In genomic region chr4:139718833-139719232, GRCh38 we compare ENCODE assay signal across 22 cellular contexts. TPM values are rescaled to one million over a fixed set of nuclear protein-coding genes. Genes with fewer than 3 reads are reported as not detected.
DNase-seq lines count a peak whose midpoint lies in the region; ATAC-seq, FAIRE-seq and TF ChIP-seq lines count a peak whose summit lies in the region.
"Had no signal": no experiment of that assay in that cellular context is flagged by ENCODE, and none has a peak within 500 bp of the region (broad histone marks: within the 10 kb centered on the region; RNA-seq: fewer than 3 reads in every experiment).

No MANE protein-coding gene starts in this region.

- H3K9me3 Mint-ChIP-seq in HFFc6: no peaks in the 10 kb centered on the region
- H3K9me3 Mint-ChIP-seq: CD4-positive, alpha-beta T cell had no signal

- no peak overlapping the region for H2BK15ac ChIP-seq in neuronal stem cell (ENCODE audit: low read length)

- no peak overlapping the region for H3K4me2 ChIP-seq in neuronal stem cell (ENCODE audit: insufficient read depth, low read length, poor library complexity, severe bottlenecking)
- H3K4me2 ChIP-seq: A549 had no signal

- no peak overlapping the region for H2BK120ac ChIP-seq in neuronal stem cell (ENCODE audit: low read depth, low read length)

- H2BK5ac ChIP-seq in neuronal stem cell (ENCODE audit: low read length): no peak overlapping the region

- no peak overlapping the region for H4K91ac ChIP-seq in neuronal stem cell (ENCODE audit: low read depth, low read length, poor library complexity)

- H3K27ac ChIP-seq in neuronal stem cell (replicated peaks; ENCODE audit: low read length) (no peak overlapping the region), pancreas (no peak overlapping the region)
- H3K27ac ChIP-seq: 22Rv1, A549, C4-2B, HL-60 had no signal

- no peak overlapping the region for H3K18ac ChIP-seq in neuronal stem cell (ENCODE audit: low read length)

- H3K4me3 ChIP-seq in neuronal stem cell (ENCODE audit: low read length in 2 of 2) (no peak overlapping the region), pancreas (no peak overlapping the region)
- H3K4me3 ChIP-seq: A549, HAP-1 had no signal

- intact Hi-C loops in Right ventricle myocardium superior (cut with DNase I) (no loop called here), cardiac septum (cut with DNase I) (no loop called here), pancreas (cut with DNase I) (no loop called here)

- no peak overlapping the region for H3K14ac ChIP-seq in neuronal stem cell (ENCODE audit: low read length)

- no peak overlapping the region for H3K27ac Mint-ChIP-seq in HFFc6
- H3K27ac Mint-ChIP-seq: CD4-positive, alpha-beta T cell had no signal

- peak overlapping the region; percentile 62 for H3K23ac ChIP-seq in neuronal stem cell (ENCODE audit: low read depth, low read length, poor library complexity)

- H2BK12ac ChIP-seq in neuronal stem cell (ENCODE audit: low read length): no peak overlapping the region

- WGBS in neuronal stem cell (ENCODE audit: extremely low coverage in 2 of 2, insufficient read length in 2 of 2, insufficient replicate concordance in 1 of 2), 2 donors: no CpG with 5 or more reads among the region's 10 CpGs
- 85 to 91% methylated on average over 10 of the region's 10 CpGs for WGBS in pancreas, 2 donors

- H3K4me1 Mint-ChIP-seq in HFFc6 (ENCODE audit: low read depth): no peaks in the 10 kb centered on the region

- no peak for FAIRE-seq in pancreas (lab: Jason Lieb, UNC)
- FAIRE-seq: A549, D721Med, G401.6, GM12891, GM19239 had no signal

- no peak overlapping the region for H3K4ac ChIP-seq in neuronal stem cell (ENCODE audit: low read length)

- H2AFZ ChIP-seq in neuronal stem cell (ENCODE audit: low read length): no peak overlapping the region

- no peak overlapping the region for H3K4me3 Mint-ChIP-seq in HFFc6
- H3K4me3 Mint-ChIP-seq: CD4-positive, alpha-beta T cell had no signal

- H3K9ac ChIP-seq in neuronal stem cell (ENCODE audit: low read depth, low read length, poor library complexity): no peak overlapping the region

- H3K4me1 ChIP-seq in neuronal stem cell (ENCODE audit: control insufficient read depth in 2 of 2, insufficient read depth in 1 of 2, low read depth in 1 of 2, low read length in 2 of 2) (no peaks in the 10 kb centered on the region), pancreas (no peaks in the 10 kb centered on the region)
- H3K4me1 ChIP-seq: A549, HAP-1 had no signal

- no peaks in the 10 kb centered on the region for H3K79me1 ChIP-seq in neuronal stem cell (ENCODE audit: low read depth, low read length)

- H3K36me3 ChIP-seq in neuronal stem cell (replicated peaks in 1 of 2; ENCODE audit: control insufficient read depth in 2 of 2, insufficient read depth in 2 of 2, low read length in 2 of 2): peaks cover 10 to 30% of the 10 kb centered on the region in 2 donors
- H3K36me3 ChIP-seq in pancreas: peaks cover 0 to 11% (median 0%) of the 10 kb centered on the region in 3 donors
- H3K36me3 ChIP-seq: HAP-1 had no signal

- TF ChIP-seq CTCF in pancreas (IDR thresholded peaks at IDR 0.05) (no peak), HFFc6 (IDR thresholded peaks at IDR 0.05) (no peak)

- no peak overlapping the region for H2AK5ac ChIP-seq in neuronal stem cell (ENCODE audit: low read depth, low read length)

- no peaks in the 10 kb centered on the region for H3K9me3 ChIP-seq in neuronal stem cell (replicated peaks in 1 of 2; ENCODE audit: control insufficient read depth in 2 of 2, insufficient read depth in 1 of 2, low read depth in 1 of 2, low read length in 2 of 2)
- no peaks in the 10 kb centered on the region for H3K9me3 ChIP-seq in pancreas
- H3K9me3 ChIP-seq: A549, Caco-2, HAP-1 had no signal

- H3K27me3 Mint-ChIP-seq in HFFc6 (ENCODE audit: insufficient read depth): peaks cover 3% of the 10 kb centered on the region; the same call in 1 of the 2 replicates
- H3K27me3 Mint-ChIP-seq: CD4-positive, alpha-beta T cell had no signal

- H3K27me3 ChIP-seq in neuronal stem cell (ENCODE audit: control insufficient read depth in 3 of 3, insufficient read depth in 3 of 3, low read depth in 1 of 3, low read length in 3 of 3) (no peaks in the 10 kb centered on the region), pancreas (no peaks in the 10 kb centered on the region)

- H4K8ac ChIP-seq in neuronal stem cell (ENCODE audit: low read depth, low read length): no peak overlapping the region

- ATAC-seq in Right ventricle myocardium superior (ENCODE audit: poor library complexity) (no peak), pancreas (no peak), HG02678 (IDR thresholded peaks at IDR 0.05; ENCODE audit: unreplicated experiment) (no peak)

- no peaks in the 10 kb centered on the region for H3K36me3 Mint-ChIP-seq in HFFc6 (ENCODE audit: low read depth)

- DNase-seq in Right ventricle myocardium superior (peak; percentile 27), cardiac septum (ENCODE audit: low spot score) (no peak), iPS-NIHi11 (ENCODE audit: low spot score) (peak; percentile 35), neuronal stem cell (ENCODE audit: low spot score) (no peak), pancreas (no peak), HFFc6 (no peak), NCI-H446 treated with DMSO at 0.1 percent for 48 hours (lab: John Stamatoyannopoulos, UW) (no peak)
- DNase-seq: AML-193; Caco-2; CD4-positive, alpha-beta T cell; GOT3; IMR-90 had no signal

RNA-seq across cellular contexts. Expression of gene MGST2, which starts 53.2 kb away (rescaled TPM):
- total RNA-seq in Right ventricle myocardium superior: 106 TPM
- total RNA-seq in cardiac septum: 90.7 TPM
- 19.9 TPM for polyA plus RNA-seq in neuronal stem cell (2013, experiment 1 of 2)
- 18.6 TPM for polyA plus RNA-seq in neuronal stem cell (2013, experiment 2 of 2)
- total RNA-seq in pancreas: 10 to 100 TPM; 23.9 to 48.2 (median 30.4) TPM
- 10 to 100 TPM; 52.8 to 60.8 TPM for polyA plus RNA-seq in pancreas
- total RNA-seq in HFFc6 (2021; fragmentation: NEBNext Ultra II Directional; extraction: Animal tissue kit (Norgen Biotek cat#: 25700)): 10 to 100 TPM in 1 of 6 experiments, 1 to 10 TPM in 5; 5.0 to 11.4 (median 5.7) TPM

Comparison
In these comparisons a context has a peak if more than half of its experiments do, and no peak if none do; other contexts are left out.
1. DNase-seq: peak in Right ventricle myocardium superior (single experiment) and iPS-NIHi11 (single experiment); none in cardiac septum (single experiment), neuronal stem cell (single experiment), pancreas (0 of 6), HFFc6 (single experiment) and NCI-H446 treated with DMSO at 0.1 percent for 48 hours (single experiment).